21 cellular contexts compared by ENCODE assay signal in the genomic region with DNA sequence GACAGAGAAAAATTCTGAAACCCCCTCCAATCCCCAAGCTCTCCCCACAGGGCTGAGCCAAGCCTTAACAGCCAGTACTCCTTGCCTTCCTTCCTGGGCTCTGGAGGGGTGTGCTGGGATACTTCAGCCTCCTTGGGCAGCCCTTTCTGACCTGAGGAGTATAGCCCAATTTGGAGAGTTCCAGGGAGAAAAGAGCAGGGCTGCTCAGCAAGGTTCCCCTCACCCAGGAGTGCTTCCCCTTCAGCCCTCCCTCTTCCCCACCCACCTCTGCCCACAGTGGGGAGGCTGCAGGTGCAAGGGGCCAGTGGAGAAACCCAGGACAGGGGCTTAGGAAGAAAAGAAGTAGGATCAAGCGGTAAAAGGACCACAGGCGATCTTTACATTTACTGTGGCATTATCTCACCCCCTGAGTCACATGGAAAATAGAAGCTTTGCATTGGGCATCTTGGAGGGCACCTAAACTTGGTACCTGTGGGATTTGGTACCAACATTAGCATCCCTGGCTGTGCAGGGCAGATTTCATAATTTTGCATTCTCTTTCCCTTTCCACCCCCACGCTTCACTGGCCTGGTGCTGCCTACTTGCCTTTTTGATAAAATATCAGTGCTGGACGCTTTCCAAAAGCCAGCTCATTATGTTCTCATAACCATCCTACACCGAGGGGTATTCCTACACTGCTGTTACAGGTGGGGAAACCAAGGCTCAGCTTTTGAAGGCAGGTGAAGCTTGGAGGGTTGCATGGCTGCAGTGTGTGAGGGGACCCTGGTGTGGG. TPM values are rescaled to one million over a fixed set of nuclear protein-coding genes. Genes with fewer than 3 reads are reported as not detected.
A peak's percentile ranks its signal among the peaks of the same experiment; 100 is the strongest.
DNase-seq lines count a peak whose midpoint lies in the region; ATAC-seq and TF ChIP-seq lines count a peak whose summit lies in the region.
"Had no signal": no experiment of that assay in that cellular context is flagged by ENCODE, and none has a peak within 500 bp of the region (broad histone marks: within the 10 kb centered on the region; RNA-seq: fewer than 3 reads in every experiment).

No MANE protein-coding gene starts in this region.

- no peaks in the 10 kb centered on the region for H3K9me3 ChIP-seq in esophagus squamous epithelium
- H3K9me3 ChIP-seq: upper lobe of left lung had no signal

- H3K4me3 Mint-ChIP-seq in natural killer cell treated with Interleukin-12 subunit alpha and Interleukin-12 subunit beta and Interleukin-15 and Interleukin-18, amount 100 ng/mL, for 72 hours, result no peak overlapping the region
- H3K4me3 Mint-ChIP-seq in natural killer cell, result no peak overlapping the region
- H3K4me3 Mint-ChIP-seq: activated naive CD8-positive, alpha-beta T cell treated with anti-CD3 and anti-CD28 coated beads for 36 hours; B cell; stimulated activated memory B cell treated with anti-CD40 and anti-IgM and Interleukin-4, amounts not matched to agents 10 μg/mL and 1 μg/mL and 100 μg/mL, for 72 hours; T-helper 1 cell treated with Interleukin-12 subunit alpha and Interleukin-12 subunit beta and Interleukin-4 antibody, amounts not matched to agents 30 μg/mL and 1 μg/mL, for 36 hours had no signal

- DNase-seq in natural killer cell treated with Interleukin-12 subunit alpha and Interleukin-12 subunit beta and Interleukin-15 and Interleukin-18, amount 100 ng/mL, for 72 hours (ENCODE audit: low spot score), result peak; percentile 15
- DNase-seq in natural killer cell, result no peak
- DNase-seq in NCI-H69 (lab: John Stamatoyannopoulos, UW), result peak; percentile 30
- peak; percentile 46 for DNase-seq in epithelial cell of esophagus (ENCODE audit: low read depth)
- no peak for DNase-seq in AG08395 (ENCODE audit: low spot score)
- DNase-seq in SIG-M5 (lab: John Stamatoyannopoulos, UW), result no peak
- DNase-seq in esophagus squamous epithelium (lab: John Stamatoyannopoulos, UW), result no peak
- DNase-seq: activated naive CD8-positive, alpha-beta T cell treated with anti-CD3 and anti-CD28 coated beads for 36 hours; activated T-cell treated with anti-CD3 and anti-CD28 coated beads, Interleukin-2, amount 50 U/mL, for 1 hour; kidney glomerular epithelial cell; NCI-H187; NCI-H526; occipital lobe; RPMI8226; upper lobe of left lung had no signal

- H3K36me3 ChIP-seq in esophagus squamous epithelium, result no peaks in the 10 kb centered on the region
- H3K36me3 ChIP-seq: upper lobe of left lung had no signal

- no peaks in the 10 kb centered on the region for H3K36me3 Mint-ChIP-seq in natural killer cell treated with Interleukin-12 subunit alpha and Interleukin-12 subunit beta and Interleukin-15 and Interleukin-18, amount 100 ng/mL, for 72 hours
- H3K36me3 Mint-ChIP-seq in natural killer cell, result no peaks in the 10 kb centered on the region
- H3K36me3 Mint-ChIP-seq: activated naive CD8-positive, alpha-beta T cell treated with anti-CD3 and anti-CD28 coated beads for 36 hours; stimulated activated memory B cell treated with anti-CD40 and anti-IgM and Interleukin-4, amounts not matched to agents 10 μg/mL and 1 μg/mL and 100 μg/mL, for 72 hours had no signal

- no peak overlapping the region for H3K4me3 ChIP-seq in epithelial cell of esophagus (ENCODE audit: low read length)
- no peak overlapping the region for H3K4me3 ChIP-seq in esophagus squamous epithelium
- H3K4me3 ChIP-seq: GM12878, upper lobe of left lung had no signal

- no peak for ATAC-seq in natural killer cell treated with Interleukin-12 subunit alpha and Interleukin-12 subunit beta and Interleukin-15 and Interleukin-18, amount 100 ng/mL, for 72 hours
- ATAC-seq in natural killer cell, result no peak
- no peak for ATAC-seq in GM21825 (IDR thresholded peaks at IDR 0.05; ENCODE audit: unreplicated experiment)
- ATAC-seq: GM12878; stimulated activated memory B cell treated with anti-CD40 and anti-IgM and Interleukin-4, amounts not matched to agents 10 μg/mL and 1 μg/mL and 100 μg/mL, for 72 hours had no signal

- peaks cover 13 to 42% (median 21%) of the 10 kb centered on the region in 3 donors for H3K4me1 ChIP-seq in esophagus squamous epithelium

- no peak for TF ChIP-seq CTCF in natural killer cell (IDR thresholded peaks at IDR 0.05)
- TF ChIP-seq CTCF in epithelial cell of esophagus (IDR thresholded peaks at IDR 0.05; ENCODE audit: insufficient read depth, low read depth, low read length, missing control alignments), result no peak
- no peak for TF ChIP-seq CTCF in esophagus squamous epithelium (IDR thresholded peaks at IDR 0.05)

- 56 to 75% methylated on average over 5 of the region's 5 CpGs for WGBS in esophagus squamous epithelium, 2 donors

- no peak for TF ChIP-seq POLR2A in esophagus squamous epithelium (IDR thresholded peaks at IDR 0.05)

- H3K27me3 ChIP-seq in esophagus squamous epithelium, result peaks cover 0 to 99% (median 0%) of the 10 kb centered on the region in 4 donors

- no peak overlapping the region for H3K27ac Mint-ChIP-seq in natural killer cell treated with Interleukin-12 subunit alpha and Interleukin-12 subunit beta and Interleukin-15 and Interleukin-18, amount 100 ng/mL, for 72 hours
- no peak overlapping the region for H3K27ac Mint-ChIP-seq in natural killer cell
- H3K27ac Mint-ChIP-seq: activated naive CD8-positive, alpha-beta T cell treated with anti-CD3 and anti-CD28 coated beads for 36 hours; B cell; stimulated activated memory B cell treated with anti-CD40 and anti-IgM and Interleukin-4, amounts not matched to agents 10 μg/mL and 1 μg/mL and 100 μg/mL, for 72 hours; T-helper 1 cell treated with Interleukin-12 subunit alpha and Interleukin-12 subunit beta and Interleukin-4 antibody, amounts not matched to agents 30 μg/mL and 1 μg/mL, for 36 hours had no signal

- no peaks in the 10 kb centered on the region for H3K9me3 Mint-ChIP-seq in natural killer cell treated with Interleukin-12 subunit alpha and Interleukin-12 subunit beta and Interleukin-15 and Interleukin-18, amount 100 ng/mL, for 72 hours
- H3K9me3 Mint-ChIP-seq in natural killer cell, result no peaks in the 10 kb centered on the region
- H3K9me3 Mint-ChIP-seq: activated naive CD8-positive, alpha-beta T cell treated with anti-CD3 and anti-CD28 coated beads for 36 hours; stimulated activated memory B cell treated with anti-CD40 and anti-IgM and Interleukin-4, amounts not matched to agents 10 μg/mL and 1 μg/mL and 100 μg/mL, for 72 hours; T-helper 1 cell treated with Interleukin-12 subunit alpha and Interleukin-12 subunit beta and Interleukin-4 antibody, amounts not matched to agents 30 μg/mL and 1 μg/mL, for 36 hours had no signal

- no peak overlapping the region for H3K27ac ChIP-seq in esophagus squamous epithelium
- H3K27ac ChIP-seq: upper lobe of left lung had no signal

- intact Hi-C loops in natural killer cell (cut with micrococcal nuclease) (no loop called here), esophagus squamous epithelium (cut with DNase I) (no loop called here)

- H3K27me3 Mint-ChIP-seq in natural killer cell treated with Interleukin-12 subunit alpha and Interleukin-12 subunit beta and Interleukin-15 and Interleukin-18, amount 100 ng/mL, for 72 hours, result peaks cover 59 to 68% of the 10 kb centered on the region in 2 donors
- peaks cover 53 to 66% of the 10 kb centered on the region in 2 donors for H3K27me3 Mint-ChIP-seq in natural killer cell (ENCODE audit: low read depth in 2 of 2)

- H3K4me1 Mint-ChIP-seq in natural killer cell treated with Interleukin-12 subunit alpha and Interleukin-12 subunit beta and Interleukin-15 and Interleukin-18, amount 100 ng/mL, for 72 hours (ENCODE audit: low read depth in 2 of 2), result peaks cover 6 to 21% of the 10 kb centered on the region in 2 donors
- H3K4me1 Mint-ChIP-seq in natural killer cell, result peaks cover 0 to 19% of the 10 kb centered on the region in 2 donors

RNA-seq across cellular contexts. Expression of a gene that starts 2.8 kb away (rescaled TPM):
- total RNA-seq in natural killer cell treated with Interleukin-12 subunit alpha and Interleukin-12 subunit beta and Interleukin-15 and Interleukin-18, amount 100 ng/mL, for 72 hours, result not detected
- total RNA-seq in natural killer cell (not detected), esophagus squamous epithelium (1 to 10 TPM in 1 of 4 donors, under 1 TPM in 2, not detected in 1; 0.64 to 1.7 (median 0.66) TPM)
- total RNA-seq: activated naive CD8-positive, alpha-beta T cell treated with anti-CD3 and anti-CD28 coated beads for 36 hours; B cell; GM12878; mononuclear cell had no signal

RNA-seq across cellular contexts. Expression of a gene that starts 38.9 kb away (rescaled TPM):
- not detected for total RNA-seq in natural killer cell treated with Interleukin-12 subunit alpha and Interleukin-12 subunit beta and Interleukin-15 and Interleukin-18, amount 100 ng/mL, for 72 hours
- total RNA-seq in natural killer cell, result not detected
- total RNA-seq in esophagus squamous epithelium, result not detected
- total RNA-seq: activated naive CD8-positive, alpha-beta T cell treated with anti-CD3 and anti-CD28 coated beads for 36 hours; B cell; GM12878; mononuclear cell; occipital lobe; upper lobe of left lung had no signal

RNA-seq across cellular contexts. Expression of a gene that starts 50.9 kb away (rescaled TPM):
- total RNA-seq in natural killer cell treated with Interleukin-12 subunit alpha and Interleukin-12 subunit beta and Interleukin-15 and Interleukin-18, amount 100 ng/mL, for 72 hours, result not detected
- total RNA-seq in natural killer cell, result not detected
- not detected for total RNA-seq in esophagus squamous epithelium
- total RNA-seq: activated naive CD8-positive, alpha-beta T cell treated with anti-CD3 and anti-CD28 coated beads for 36 hours; B cell; mononuclear cell; occipital lobe had no signal

Comparison
In these comparisons a context has a peak if more than half of its experiments do, and no peak if none do; other contexts are left out.
1. DNase-seq: peak in natural killer cell treated with Interleukin-12 subunit alpha and Interleukin-12 subunit beta and Interleukin-15 and Interleukin-18, amount 100 ng/mL, for 72 hours (single experiment), NCI-H69 (single experiment) and epithelial cell of esophagus (single experiment); none in natural killer cell (single experiment), AG08395 (single experiment), SIG-M5 (single experiment) and esophagus squamous epithelium (single experiment).